Comparison of ENCODE assay signal across 14 cellular contexts in the genomic region with DNA sequence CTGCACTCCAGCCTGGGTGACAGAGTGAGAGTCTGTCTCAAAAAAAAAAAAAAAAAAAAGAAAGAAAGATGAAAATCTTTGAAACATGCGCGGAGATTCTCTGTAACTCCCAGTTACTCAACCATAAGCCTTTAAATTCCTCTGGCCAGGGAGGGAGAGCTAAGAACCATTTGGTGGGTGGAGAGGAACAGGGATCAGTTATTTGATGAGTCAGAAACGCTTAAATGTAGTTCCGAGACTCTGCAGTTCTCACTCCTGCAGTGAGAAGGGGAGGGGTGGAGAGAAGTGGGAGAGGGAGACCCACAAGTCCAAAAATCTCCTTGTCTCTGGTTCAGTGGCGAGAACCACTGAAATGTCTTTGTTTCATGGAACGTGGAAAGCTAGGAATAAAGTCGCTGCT.
A peak's percentile ranks its signal among the peaks of the same experiment; 100 is the strongest.
DNase-seq lines count a peak whose midpoint lies in the region; ATAC-seq, FAIRE-seq and TF ChIP-seq lines count a peak whose summit lies in the region.
"Had no signal": no experiment of that assay in that cellular context is flagged by ENCODE, and none has a peak within 500 bp of the region (broad histone marks: within the 10 kb centered on the region; RNA-seq: fewer than 3 reads in every experiment).

No MANE protein-coding gene starts in this region.

- no peaks in the 10 kb centered on the region for H4K20me1 ChIP-seq in HepG2 (ENCODE audit: insufficient read depth, low read length)

- in situ Hi-C loops in HepG2 (cut with HindIII; ENCODE audit: extremely low pct_ligation_motif_present, low pct_unique_long_range_greater_than_20kb) = no loop called here

- H3K9ac ChIP-seq in HepG2 (ENCODE audit: insufficient read depth, low read depth, low read length) (no peak overlapping the region), kidney (ENCODE audit: low read length in 2 of 2) (no peak overlapping the region)

- H3K4me2 ChIP-seq in HepG2 (ENCODE audit: low read depth, low read length) = no peak overlapping the region

- BruUV-seq in HepG2 (replicated peaks; lab: Mats Ljungman, UMichigan) = no TSS peak

- intact Hi-C loops in HepG2 (cut with micrococcal nuclease; ENCODE audit: unreplicated experiment) = loop anchor here (2.0 kb wide), 1 partner anchor 25 kb away; no protein-coding TSS in a partner anchor
- intact Hi-C loops in right lobe of liver (cut with DNase I) = no loop called here
- intact Hi-C loops in lower leg skin (cut with DNase I; ENCODE audit: low total_unique reads) = no loop called here
- intact Hi-C loops in kidney (cut with DNase I) = no loop called here

- TF ChIP-seq POLR2A in HepG2 (IDR thresholded peaks at IDR 0.05; ENCODE audit: insufficient read depth in 1 of 2, low read depth in 2 of 2, low read length in 2 of 2) (no peak), right lobe of liver (IDR thresholded peaks at IDR 0.05) (no peak), lower leg skin (IDR thresholded peaks at IDR 0.05) (no peak), tibial nerve (IDR thresholded peaks at IDR 0.05) (no peak)

- no peak for TF ChIP-seq RAD21 in HepG2 (CRISPR knock-in tag; IDR thresholded peaks at IDR 0.05)

- no peaks in the 10 kb centered on the region for H3K9me3 ChIP-seq in HepG2 (ENCODE audit: low read length)
- H3K9me3 ChIP-seq in right lobe of liver = no peaks in the 10 kb centered on the region
- no peaks in the 10 kb centered on the region for H3K9me3 ChIP-seq in SJSA1 (replicated peaks)
- no peaks in the 10 kb centered on the region for H3K9me3 ChIP-seq in tibial nerve
- no peaks in the 10 kb centered on the region for H3K9me3 ChIP-seq in kidney (ENCODE audit: control insufficient read depth in 1 of 2, low read length in 2 of 2)
- H3K9me3 ChIP-seq: colonic mucosa had no signal

- TF ChIP-seq CTCF in HepG2 (CRISPR knock-in tag; IDR thresholded peaks at IDR 0.05) (no peak), right lobe of liver (IDR thresholded peaks at IDR 0.05) (no peak), lower leg skin (IDR thresholded peaks at IDR 0.05) (no peak), tibial nerve (IDR thresholded peaks at IDR 0.05) (no peak), kidney (IDR thresholded peaks at IDR 0.05; ENCODE audit: borderline replicate concordance, extremely low read depth, insufficient read depth) (no peak)

- POLR2A ChIA-PET in HepG2 (lab: Yijun Ruan, JAX) = interaction anchor here (0.8 to 2.3 kb wide), 8 partner anchors 8 to 267 kb away, joined by 3 to 5 read pairs (median 4); a partner anchor contains a TSS

- FAIRE-seq in HepG2 (lab: Jason Lieb, UNC) (no peak), kidney (lab: Jason Lieb, UNC) (no peak)

- peaks cover 84% of the 10 kb centered on the region for H3K4me1 ChIP-seq in HepG2 (ENCODE audit: insufficient read depth, low read length)
- H3K4me1 ChIP-seq in right lobe of liver = no peaks in the 10 kb centered on the region
- H3K4me1 ChIP-seq in SJSA1 (replicated peaks) = peaks cover 84% of the 10 kb centered on the region
- H3K4me1 ChIP-seq in tibial nerve = peaks cover 0 to 28% (median 0%) of the 10 kb centered on the region in 4 donors
- H3K4me1 ChIP-seq in kidney (ENCODE audit: control insufficient read depth in 1 of 2, insufficient read depth in 1 of 2, low read depth in 1 of 2, low read length in 2 of 2) = peaks cover 3 to 4% of the 10 kb centered on the region in 2 donors
- H3K4me1 ChIP-seq: colonic mucosa had no signal

- no peak for TF ChIP-seq EP300 in HepG2 (IDR thresholded peaks at IDR 0.05; ENCODE audit: low read depth in 2 of 2, low read length in 2 of 2)
- TF ChIP-seq EP300 in HepG2 (CRISPR knock-in tag; IDR thresholded peaks at IDR 0.05; ENCODE audit: borderline replicate concordance) = no peak
- no peak for TF ChIP-seq EP300 in tibial nerve (IDR thresholded peaks at IDR 0.05)

- H3K4me3 ChIP-seq in HepG2 (replicated peaks in 1 of 3; ENCODE audit: insufficient read depth in 1 of 3, low read depth in 2 of 3, low read length in 3 of 3) = no peak overlapping the region
- no peak overlapping the region for H3K4me3 ChIP-seq in right lobe of liver
- H3K4me3 ChIP-seq in SJSA1 = no peak overlapping the region
- H3K4me3 ChIP-seq in lower leg skin (ENCODE audit: low read depth, poor library complexity, severe bottlenecking) = no peak overlapping the region
- H3K4me3 ChIP-seq in tibial nerve = no peak overlapping the region
- no peak overlapping the region for H3K4me3 ChIP-seq in kidney (ENCODE audit: low read length in 2 of 2)
- H3K4me3 ChIP-seq: colonic mucosa had no signal

- no peaks in the 10 kb centered on the region for H3K27me3 ChIP-seq in HepG2 (ENCODE audit: control insufficient read depth in 1 of 2, insufficient read depth in 2 of 2, low read length in 2 of 2)
- no peaks in the 10 kb centered on the region for H3K27me3 ChIP-seq in right lobe of liver
- H3K27me3 ChIP-seq in SJSA1 (replicated peaks) = no peaks in the 10 kb centered on the region
- H3K27me3 ChIP-seq in tibial nerve = no peaks in the 10 kb centered on the region
- H3K27me3 ChIP-seq: colonic mucosa had no signal

- H3K27ac ChIP-seq in HepG2 (ENCODE audit: extremely low read length, insufficient read depth, low read length) (no peak overlapping the region), right lobe of liver (no peak overlapping the region), SJSA1 (peak overlapping the region; percentile 58), tibial nerve (no peak overlapping the region), kidney (ENCODE audit: low read depth in 2 of 2, low read length in 2 of 2) (no peak overlapping the region)
- H3K27ac ChIP-seq: colonic mucosa had no signal

- ATAC-seq in HepG2 (no peak), right lobe of liver (no peak)
- ATAC-seq: natural killer cell had no signal

- H2AFZ ChIP-seq in HepG2 (ENCODE audit: low read length) = no peak overlapping the region

- CTCF ChIA-PET in HepG2 (lab: Yijun Ruan, JAX; ENCODE audit: low intra/inter-chr PET ratio, low total read pairs) = no interaction called here

- 83% methylated on average over 7 of the region's 7 CpGs for WGBS in HepG2 (ENCODE audit: low lambda C conversion rate)
- 54% methylated on average over 6 of the region's 7 CpGs for WGBS in right lobe of liver (ENCODE audit: insufficient coverage, low coverage, low lambda C conversion rate, missing lambda C conversion rate)
- 58 to 74% methylated on average over 7 of the region's 7 CpGs for WGBS in lower leg skin, 2 donors
- 49 to 52% methylated on average over 7 of the region's 7 CpGs for WGBS in tibial nerve, 2 donors

- H3K36me3 ChIP-seq in HepG2 (replicated peaks in 1 of 2; ENCODE audit: control insufficient read depth in 1 of 2, insufficient read depth in 2 of 2, low read length in 2 of 2) (peaks cover 1 to 7% of the 10 kb centered on the region in 2 experiments; a peak in 3 of 5 replicates), right lobe of liver (no peaks in the 10 kb centered on the region), SJSA1 (no peaks in the 10 kb centered on the region), tibial nerve (no peaks in the 10 kb centered on the region), kidney (ENCODE audit: control insufficient read depth in 1 of 2, insufficient read depth in 2 of 2, low read length in 2 of 2) (no peaks in the 10 kb centered on the region)
- H3K36me3 ChIP-seq: colonic mucosa had no signal

- H3K79me2 ChIP-seq in HepG2 (ENCODE audit: insufficient read depth, low read length) = no peaks in the 10 kb centered on the region

- DNase-seq in HepG2 (ENCODE audit: low spot score) (peak; percentile 39), right lobe of liver (no peak), SJSA1 (ENCODE audit: low read depth in 1 of 2, low spot score in 2 of 2) (peak; percentile 79 to 89), glomerular visceral epithelial cell (ENCODE audit: extremely low spot score) (peak; percentile 92), lower leg skin (ENCODE audit: low spot score in 2 of 2) (no peak), tibial nerve (ENCODE audit: low spot score in 2 of 2) (no peak), kidney (no peak), NCI-H146 (lab: John Stamatoyannopoulos, UW) (no peak)
- DNase-seq: activated CD4-positive, alpha-beta T cell treated with anti-CD3 and anti-CD28 coated beads for 4 hours; activated effector memory CD4-positive, alpha-beta T cell treated with anti-CD3 and anti-CD28 coated beads, Interleukin-2, amount 50 U/mL, for 16 hours; colonic mucosa; hippocampal formation; natural killer cell; NCI-H2081 had no signal

TF ChIP-seq in HepG2, 621 proteins besides CTCF, POLR2A, EP300 and RAD21:
- no peak for TF ChIP-seq ZNF225 (CRISPR knock-in tag; IDR thresholded peaks at IDR 0.05)
- TF ChIP-seq MAFK (conservative IDR thresholded peaks at IDR 0.05 in 1 of 2, IDR thresholded peaks at IDR 0.05 in 1 of 2; ENCODE audit: low read length in 2 of 2) = 0 out of 4 replicates have a peak, but pooled peaks of 1 of the 2 experiments have one; percentile 9
- TF ChIP-seq SP2 (CRISPR knock-in tag; IDR thresholded peaks at IDR 0.05) = no peak
- peak; percentile 48 for TF ChIP-seq FOSL2 (CRISPR knock-in tag; IDR thresholded peaks at IDR 0.05)
TF ChIP-seq in HepG2: peak in this region for 2.

Comparison
In these comparisons a context has a peak if more than half of its experiments do, and no peak if none do; other contexts are left out.
1. DNase-seq: peak in HepG2 (single experiment), SJSA1 (2 of 2) and glomerular visceral epithelial cell (single experiment); none in right lobe of liver (0 of 3), lower leg skin (0 of 2), tibial nerve (0 of 2), kidney (single experiment) and NCI-H146 (single experiment).